17 cellular contexts compared by ENCODE assay signal in the genomic region with DNA sequence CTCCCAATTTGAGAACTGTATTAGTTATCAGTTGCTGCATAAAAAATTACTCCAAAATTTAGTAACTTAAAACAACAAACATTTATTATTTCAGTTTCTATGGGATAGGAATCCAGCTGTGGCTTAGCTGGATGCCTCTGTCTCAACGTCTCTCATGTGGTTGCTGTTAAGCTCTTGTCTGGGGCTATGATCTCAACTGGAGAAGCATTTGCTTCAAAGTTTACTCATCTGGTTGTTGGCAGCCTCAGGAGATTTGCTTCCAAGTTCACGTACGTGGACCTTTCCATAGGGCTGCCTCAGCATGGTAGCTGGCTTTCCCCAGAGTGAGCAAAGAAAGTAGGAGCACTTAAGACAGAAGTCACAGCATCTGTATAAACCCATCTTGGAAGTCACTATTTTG.
DNase-seq lines count a peak whose midpoint lies in the region; ATAC-seq and TF ChIP-seq lines count a peak whose summit lies in the region.
"Had no signal": no experiment of that assay in that cellular context is flagged by ENCODE, and none has a peak within 500 bp of the region (broad histone marks: within the 10 kb centered on the region; RNA-seq: fewer than 3 reads in every experiment).

No MANE protein-coding gene starts in this region.

- peaks cover 4% of the 10 kb centered on the region for H3K4me1 Mint-ChIP-seq in T-helper 2 cell treated with Interferon-gamma antibody and Interleukin-4, amounts not matched to agents 5 μg/mL and 100 μg/mL, for 36 hours (ENCODE audit: low read depth)
- H3K4me1 Mint-ChIP-seq: activated B cell treated with CpG ODN at 0.5 μM for 24 hours had no signal

- H3K9me3 Mint-ChIP-seq in T-helper 2 cell treated with Interferon-gamma antibody and Interleukin-4, amounts not matched to agents 5 μg/mL and 100 μg/mL, for 36 hours = no peaks in the 10 kb centered on the region
- H3K9me3 Mint-ChIP-seq: activated B cell treated with CpG ODN at 0.5 μM for 24 hours; CD4-positive, alpha-beta T cell had no signal

- TF ChIP-seq CTCF in coronary artery (IDR thresholded peaks at IDR 0.05) = no peak

- H3K27ac ChIP-seq in GM23248 (peak overlapping the region; percentile 81), coronary artery (no peak overlapping the region)
- H3K27ac ChIP-seq: body of pancreas, right atrium auricular region had no signal

- WGBS in GM23248 (ENCODE audit: low coverage in 1 of 2, low lambda C conversion rate in 2 of 2, missing lambda C conversion rate in 2 of 2), 2 experiments = 0% methylated on average over 3 of the region's 3 CpGs

- H3K4me1 ChIP-seq in GM23248 (ENCODE audit: insufficient read depth) = peaks cover 31% of the 10 kb centered on the region
- H3K4me1 ChIP-seq: right atrium auricular region had no signal

- H3K4me3 ChIP-seq in GM23248 (no peak overlapping the region), skeletal muscle cell (ENCODE audit: low read depth, low read length) (no peak overlapping the region), coronary artery (no peak overlapping the region)
- H3K4me3 ChIP-seq: body of pancreas, right atrium auricular region had no signal

- ATAC-seq in HG02981 (IDR thresholded peaks at IDR 0.05; ENCODE audit: unreplicated experiment) = no peak
- ATAC-seq: body of pancreas had no signal

- H3K79me2 ChIP-seq in GM23248 (ENCODE audit: insufficient read depth) = no peaks in the 10 kb centered on the region

- no peak overlapping the region for H3K27ac Mint-ChIP-seq in T-helper 2 cell treated with Interferon-gamma antibody and Interleukin-4, amounts not matched to agents 5 μg/mL and 100 μg/mL, for 36 hours
- H3K27ac Mint-ChIP-seq: activated B cell treated with CpG ODN at 0.5 μM for 24 hours; CD4-positive, alpha-beta T cell had no signal

- no peaks in the 10 kb centered on the region for H3K27me3 ChIP-seq in GM23248 (replicated peaks; ENCODE audit: insufficient read depth)
- H3K27me3 ChIP-seq: body of pancreas, right atrium auricular region had no signal

- H3K36me3 Mint-ChIP-seq in T-helper 2 cell treated with Interferon-gamma antibody and Interleukin-4, amounts not matched to agents 5 μg/mL and 100 μg/mL, for 36 hours (ENCODE audit: low read depth) = no peaks in the 10 kb centered on the region

- H3K9me3 ChIP-seq in GM23248 (ENCODE audit: low read depth) = no peaks in the 10 kb centered on the region
- H3K9me3 ChIP-seq: body of pancreas, right atrium auricular region had no signal

- in situ Hi-C loops in GM23248 (cut with MboI) = no loop called here

- peak overlapping the region; percentile 24 for H3K4me2 ChIP-seq in GM23248 (ENCODE audit: unreplicated experiment)

- no peaks in the 10 kb centered on the region for H3K36me3 ChIP-seq in GM23248 (ENCODE audit: low read depth)
- H3K36me3 ChIP-seq: right atrium auricular region had no signal

- no peak overlapping the region for H2AFZ ChIP-seq in GM23248

- no peak overlapping the region for H3K4me3 Mint-ChIP-seq in T-helper 2 cell treated with Interferon-gamma antibody and Interleukin-4, amounts not matched to agents 5 μg/mL and 100 μg/mL, for 36 hours
- H3K4me3 Mint-ChIP-seq: activated B cell treated with CpG ODN at 0.5 μM for 24 hours; CD4-positive, alpha-beta T cell had no signal

- H4K20me1 ChIP-seq in GM23248 (ENCODE audit: insufficient read depth) = no peaks in the 10 kb centered on the region

- H3K9me2 ChIP-seq in GM23248 (ENCODE audit: insufficient read depth) = no peaks in the 10 kb centered on the region

- DNase-seq in GM23248 = peak; percentile 98
- peak; percentile 56 for DNase-seq in amniotic stem cell (lab: John Stamatoyannopoulos, UW)
- peak; percentile 97 for DNase-seq in fibroblast of peridontal ligament (ENCODE audit: extremely low read depth)
- DNase-seq in skeletal muscle cell (ENCODE audit: low read depth) = peak; percentile 91
- DNase-seq in T-helper 2 cell treated with Interferon-gamma antibody and Interleukin-4, amounts not matched to agents 5 μg/mL and 100 μg/mL, for 36 hours (ENCODE audit: low spot score) = no peak
- no peak for DNase-seq in coronary artery (ENCODE audit: low spot score)
- DNase-seq: activated B cell treated with CpG ODN at 0.5 μM for 24 hours; activated effector memory CD4-positive, alpha-beta T cell treated with Interleukin-2 at 50 U/mL for 16 hours; CD4-positive, alpha-beta T cell; effector memory CD4-positive, alpha-beta T cell; GOT3; midbrain; NCI-H1092; stimulated activated CD4-positive, alpha-beta T cell treated with anti-CD3 and anti-CD28 coated beads, Interleukin-2, amount 100 ng/mL, for 48 hours had no signal

- H3K9ac ChIP-seq in GM23248 = peak overlapping the region; percentile 23

- H3F3A ChIP-seq in GM23248 (ENCODE audit: insufficient read depth) = peaks cover 23% of the 10 kb centered on the region

- peaks cover 2% of the 10 kb centered on the region for H3K27me3 Mint-ChIP-seq in T-helper 2 cell treated with Interferon-gamma antibody and Interleukin-4, amounts not matched to agents 5 μg/mL and 100 μg/mL, for 36 hours (ENCODE audit: low read depth)
- H3K27me3 Mint-ChIP-seq: activated B cell treated with CpG ODN at 0.5 μM for 24 hours; CD4-positive, alpha-beta T cell had no signal

Comparison
In these comparisons a context has a peak if more than half of its experiments do, and no peak if none do; other contexts are left out.
1. DNase-seq: peak in GM23248 (single experiment), amniotic stem cell (single experiment), fibroblast of peridontal ligament (single experiment) and skeletal muscle cell (single experiment); none in T-helper 2 cell treated with Interferon-gamma antibody and Interleukin-4, amounts not matched to agents 5 μg/mL and 100 μg/mL, for 36 hours (single experiment) and coronary artery (single experiment).